1 cellular context compared by ENCODE assay signal in the genomic region with DNA sequence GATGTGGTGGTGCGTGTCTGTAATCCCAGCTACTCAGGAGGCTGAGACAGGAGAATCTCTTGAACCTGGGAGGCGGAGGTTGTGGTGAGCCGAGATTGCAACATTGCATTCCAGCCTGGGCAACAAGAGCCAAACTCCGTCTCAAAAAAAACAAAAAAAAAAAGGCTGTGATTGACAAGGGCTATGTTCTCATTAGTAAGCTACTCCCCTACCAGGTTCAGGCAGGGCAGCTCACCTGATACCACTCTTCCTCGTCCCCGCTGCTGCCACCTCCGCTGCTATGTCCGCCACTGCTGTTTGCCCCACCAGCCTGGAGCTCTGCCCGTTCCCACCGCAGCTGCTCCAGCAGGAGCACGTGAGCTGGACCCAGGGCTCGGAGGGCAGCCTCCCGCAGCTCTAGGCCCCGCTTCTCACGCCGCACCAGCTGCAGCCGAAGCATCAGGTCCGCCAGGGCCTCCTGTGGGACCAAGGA.
TF ChIP-seq lines count a peak whose summit lies in the region.

No MANE protein-coding gene starts in this region.

TF ChIP-seq in HepG2, 621 proteins besides CTCF, POLR2A, EP300 and RAD21 (continued from another document):
- TF ChIP-seq, protein P1, sequence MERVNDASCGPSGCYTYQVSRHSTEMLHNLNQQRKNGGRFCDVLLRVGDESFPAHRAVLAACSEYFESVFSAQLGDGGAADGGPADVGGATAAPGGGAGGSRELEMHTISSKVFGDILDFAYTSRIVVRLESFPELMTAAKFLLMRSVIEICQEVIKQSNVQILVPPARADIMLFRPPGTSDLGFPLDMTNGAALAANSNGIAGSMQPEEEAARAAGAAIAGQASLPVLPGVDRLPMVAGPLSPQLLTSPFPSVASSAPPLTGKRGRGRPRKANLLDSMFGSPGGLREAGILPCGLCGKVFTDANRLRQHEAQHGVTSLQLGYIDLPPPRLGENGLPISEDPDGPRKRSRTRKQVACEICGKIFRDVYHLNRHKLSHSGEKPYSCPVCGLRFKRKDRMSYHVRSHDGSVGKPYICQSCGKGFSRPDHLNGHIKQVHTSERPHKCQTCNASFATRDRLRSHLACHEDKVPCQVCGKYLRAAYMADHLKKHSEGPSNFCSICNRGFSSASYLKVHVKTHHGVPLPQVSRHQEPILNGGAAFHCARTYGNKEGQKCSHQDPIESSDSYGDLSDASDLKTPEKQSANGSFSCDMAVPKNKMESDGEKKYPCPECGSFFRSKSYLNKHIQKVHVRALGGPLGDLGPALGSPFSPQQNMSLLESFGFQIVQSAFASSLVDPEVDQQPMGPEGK (CRISPR knock-in tag; IDR thresholded peaks at IDR 0.05), result 0 out of 2 replicates have a peak, but pooled peaks have one; percentile 26
- TF ChIP-seq, protein P2, sequence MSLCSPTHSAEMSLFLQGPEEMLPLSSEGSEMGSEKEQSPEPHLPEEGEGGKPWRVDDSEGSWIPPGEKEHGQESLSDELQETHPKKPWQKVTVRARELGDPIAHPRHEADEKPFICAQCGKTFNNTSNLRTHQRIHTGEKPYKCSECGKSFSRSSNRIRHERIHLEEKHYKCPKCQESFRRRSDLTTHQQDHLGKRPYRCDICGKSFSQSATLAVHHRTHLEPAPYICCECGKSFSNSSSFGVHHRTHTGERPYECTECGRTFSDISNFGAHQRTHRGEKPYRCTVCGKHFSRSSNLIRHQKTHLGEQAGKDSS (CRISPR knock-in tag; IDR thresholded peaks at IDR 0.05; ENCODE audit: borderline replicate concordance, low read depth), result no peak
- TF ChIP-seq, protein P3, sequence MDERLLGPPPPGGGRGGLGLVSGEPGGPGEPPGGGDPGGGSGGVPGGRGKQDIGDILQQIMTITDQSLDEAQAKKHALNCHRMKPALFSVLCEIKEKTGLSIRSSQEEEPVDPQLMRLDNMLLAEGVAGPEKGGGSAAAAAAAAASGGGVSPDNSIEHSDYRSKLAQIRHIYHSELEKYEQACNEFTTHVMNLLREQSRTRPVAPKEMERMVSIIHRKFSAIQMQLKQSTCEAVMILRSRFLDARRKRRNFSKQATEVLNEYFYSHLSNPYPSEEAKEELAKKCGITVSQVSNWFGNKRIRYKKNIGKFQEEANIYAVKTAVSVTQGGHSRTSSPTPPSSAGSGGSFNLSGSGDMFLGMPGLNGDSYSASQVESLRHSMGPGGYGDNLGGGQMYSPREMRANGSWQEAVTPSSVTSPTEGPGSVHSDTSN (CRISPR knock-in tag; IDR thresholded peaks at IDR 0.05), result peak; percentile 69
- TF ChIP-seq, protein P4, sequence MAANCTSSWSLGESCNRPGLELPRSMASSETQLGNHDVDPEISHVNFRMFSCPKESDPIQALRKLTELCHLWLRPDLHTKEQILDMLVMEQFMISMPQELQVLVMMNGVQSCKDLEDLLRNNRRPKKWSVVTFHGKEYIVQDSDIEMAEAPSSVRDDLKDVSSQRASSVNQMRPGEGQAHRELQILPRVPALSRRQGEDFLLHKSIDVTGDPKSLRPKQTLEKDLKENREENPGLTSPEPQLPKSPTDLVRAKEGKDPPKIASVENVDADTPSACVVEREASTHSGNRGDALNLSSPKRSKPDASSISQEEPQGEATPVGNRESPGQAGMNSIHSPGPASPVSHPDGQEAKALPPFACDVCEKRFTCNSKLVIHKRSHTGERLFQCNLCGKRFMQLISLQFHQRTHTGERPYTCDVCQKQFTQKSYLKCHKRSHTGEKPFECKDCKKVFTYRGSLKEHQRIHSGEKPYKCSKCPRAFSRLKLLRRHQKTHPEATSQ (CRISPR knock-in tag; IDR thresholded peaks at IDR 0.05; ENCODE audit: borderline replicate concordance), result no peak
